Comparison of ENCODE assay signal across 13 cellular contexts in the genomic region with DNA sequence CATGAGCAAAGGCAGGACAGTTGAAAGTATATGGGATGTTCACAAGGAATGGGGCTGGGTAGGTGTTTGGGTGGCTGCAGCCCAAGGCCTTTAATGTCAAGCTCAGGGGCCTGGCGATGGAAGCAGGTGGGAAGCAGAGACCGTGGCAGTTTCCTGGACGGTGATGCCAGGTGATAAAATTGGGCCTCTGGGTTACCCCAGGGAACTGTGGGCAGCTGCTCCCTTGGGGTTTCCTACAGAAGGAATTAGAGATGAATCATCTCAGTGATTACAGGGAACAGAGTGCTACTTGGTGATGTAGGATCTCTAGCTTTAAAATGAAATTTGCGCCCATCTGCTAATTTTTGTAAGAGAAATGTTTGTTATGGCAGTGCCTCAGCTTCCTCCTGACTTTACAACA. TPM values are rescaled to one million over a fixed set of nuclear protein-coding genes. Genes with fewer than 3 reads are reported as not detected.
DNase-seq lines count a peak whose midpoint lies in the region; ATAC-seq and TF ChIP-seq lines count a peak whose summit lies in the region.
"Had no signal": no experiment of that assay in that cellular context is flagged by ENCODE, and none has a peak within 500 bp of the region (broad histone marks: within the 10 kb centered on the region; RNA-seq: fewer than 3 reads in every experiment).

No MANE protein-coding gene starts in this region.

- H3K4me1 Mint-ChIP-seq in activated T-cell treated with anti-CD3 and anti-CD28 coated beads, Interleukin-2, amount 50 U/mL, for 24 hours (ENCODE audit: low read depth), result peaks cover 7% of the 10 kb centered on the region

- peaks cover 2% of the 10 kb centered on the region for H3K27me3 Mint-ChIP-seq in activated T-cell treated with anti-CD3 and anti-CD28 coated beads, Interleukin-2, amount 50 U/mL, for 24 hours

- ATAC-seq in mucosa of descending colon, result no peak
- ATAC-seq: activated T-helper 17 cell treated with anti-CD3 and anti-CD28 coated beads, Interleukin-2, amount 50 U/mL, for 72 hours had no signal

- no peak overlapping the region for H3K4me3 Mint-ChIP-seq in activated T-cell treated with anti-CD3 and anti-CD28 coated beads, Interleukin-2, amount 50 U/mL, for 24 hours
- H3K4me3 Mint-ChIP-seq: activated T-helper 17 cell treated with anti-CD3 and anti-CD28 coated beads, Interleukin-2, amount 50 U/mL, for 72 hours; CD14-positive monocyte had no signal

- WGBS in sigmoid colon, 2 donors, result 77 to 88% methylated on average over 4 of the region's 4 CpGs

- no peak for TF ChIP-seq CTCF in sigmoid colon (IDR thresholded peaks at IDR 0.05)
- no peak for TF ChIP-seq CTCF in mucosa of descending colon (IDR thresholded peaks at IDR 0.05)

- no peak overlapping the region for H3K4me3 ChIP-seq in sigmoid colon
- H3K4me3 ChIP-seq in mucosa of descending colon, result no peak overlapping the region
- H3K4me3 ChIP-seq: breast epithelium had no signal

- H3K9me3 ChIP-seq in sigmoid colon (no peaks in the 10 kb centered on the region), mucosa of descending colon (no peaks in the 10 kb centered on the region)
- H3K9me3 ChIP-seq: breast epithelium had no signal

- intact Hi-C loops in sigmoid colon (cut with DNase I) (loop anchor here (5.0 kb wide), 2 partner anchors 62 to 77 kb away; no protein-coding TSS in a partner anchor), mucosa of descending colon (cut with DNase I, micrococcal nuclease) (no loop called here)

- DNase-seq in COLO829 (ENCODE audit: low spot score) (peak; percentile 45), M059J (ENCODE audit: low read depth) (peak; percentile 29), sigmoid colon (no peak), Kasumi-1 (lab: John Stamatoyannopoulos, UW) (no peak), AML-193 (lab: John Stamatoyannopoulos, UW) (no peak), mucosa of descending colon (no peak)
- no peak for DNase-seq in activated T-cell treated with anti-CD3 and anti-CD28 coated beads, Interleukin-2, amount 50 U/mL, for 24 hours
- DNase-seq: islet precursor cell, KG1 had no signal

- H3K4me1 ChIP-seq in sigmoid colon (peaks cover 0 to 53% (median 39%) of the 10 kb centered on the region in 4 donors), mucosa of descending colon (ENCODE audit: low read depth) (no peaks in the 10 kb centered on the region)
- H3K4me1 ChIP-seq: breast epithelium had no signal

- H3K27me3 ChIP-seq in sigmoid colon, result no peaks in the 10 kb centered on the region
- H3K27me3 ChIP-seq: breast epithelium had no signal

- TF ChIP-seq EP300 in sigmoid colon (IDR thresholded peaks at IDR 0.05), result no peak

- H3K9me3 Mint-ChIP-seq in activated T-cell treated with anti-CD3 and anti-CD28 coated beads, Interleukin-2, amount 50 U/mL, for 24 hours, result no peaks in the 10 kb centered on the region
- H3K9me3 Mint-ChIP-seq: activated T-helper 17 cell treated with anti-CD3 and anti-CD28 coated beads, Interleukin-2, amount 50 U/mL, for 72 hours had no signal

- H3K27ac Mint-ChIP-seq in activated T-cell treated with anti-CD3 and anti-CD28 coated beads, Interleukin-2, amount 50 U/mL, for 24 hours, result no peak overlapping the region
- H3K27ac Mint-ChIP-seq: activated T-helper 17 cell treated with anti-CD3 and anti-CD28 coated beads, Interleukin-2, amount 50 U/mL, for 72 hours; CD14-positive monocyte had no signal

- H3K36me3 ChIP-seq in sigmoid colon (peaks cover 0 to 21% (median 6%) of the 10 kb centered on the region in 4 donors), mucosa of descending colon (ENCODE audit: low read depth) (no peaks in the 10 kb centered on the region)
- H3K36me3 ChIP-seq: breast epithelium had no signal

- H3K27ac ChIP-seq in angular gyrus (ENCODE audit: low read depth, low read length) (peak overlapping the region; percentile 70), sigmoid colon (peak overlapping the region; percentile 50 to 77 (median 76))
- H3K27ac ChIP-seq: breast epithelium had no signal

- H3K36me3 Mint-ChIP-seq in activated T-cell treated with anti-CD3 and anti-CD28 coated beads, Interleukin-2, amount 50 U/mL, for 24 hours (ENCODE audit: low read depth), result no peaks in the 10 kb centered on the region

- TF ChIP-seq POLR2A in sigmoid colon (IDR thresholded peaks at IDR 0.05), result no peak

RNA-seq across cellular contexts. Expression of gene TSTD2, which starts 39.2 kb away (rescaled TPM):
- 10.7 and 16.3 TPM in 2 replicates for total RNA-seq in M059J (2014; rRNA removed; shearing (Covaris generic))
- total RNA-seq in sigmoid colon, result 10 to 100 TPM; 15.5 to 31.2 (median 24.9) TPM
- 10 to 100 TPM in 1 of 3 donors, 1 to 10 TPM in 2; 8.4 to 12.5 (median 10.0) TPM for polyA plus RNA-seq in sigmoid colon
- total RNA-seq in mucosa of descending colon, result 10 to 100 TPM; 18.8 to 28.2 (median 26.6) TPM

RNA-seq across cellular contexts. Expression of gene NCBP1, which starts 39.7 kb away (rescaled TPM):
- 31.1 and 43.3 TPM in 2 replicates for total RNA-seq in M059J (2014; rRNA removed; shearing (Covaris generic))
- total RNA-seq in sigmoid colon, result 10 to 100 TPM; 13.9 to 20.2 (median 18.7) TPM
- polyA plus RNA-seq in sigmoid colon, result 10 to 100 TPM in 2 of 3 donors, 1 to 10 TPM in 1; 7.8 to 15.9 (median 12.5) TPM
- total RNA-seq in mucosa of descending colon, result 10 to 100 TPM; 29.0 to 37.0 (median 36.9) TPM

Comparison
In these comparisons a context has a peak if more than half of its experiments do, and no peak if none do; other contexts are left out.
1. DNase-seq: peak in COLO829 (single experiment) and M059J (single experiment); none in sigmoid colon (single experiment), Kasumi-1 (0 of 2), AML-193 (0 of 2), activated T-cell treated with anti-CD3 and anti-CD28 coated beads, Interleukin-2, amount 50 U/mL, for 24 hours (single experiment) and mucosa of descending colon (0 of 3).